In the genomic region with DNA sequence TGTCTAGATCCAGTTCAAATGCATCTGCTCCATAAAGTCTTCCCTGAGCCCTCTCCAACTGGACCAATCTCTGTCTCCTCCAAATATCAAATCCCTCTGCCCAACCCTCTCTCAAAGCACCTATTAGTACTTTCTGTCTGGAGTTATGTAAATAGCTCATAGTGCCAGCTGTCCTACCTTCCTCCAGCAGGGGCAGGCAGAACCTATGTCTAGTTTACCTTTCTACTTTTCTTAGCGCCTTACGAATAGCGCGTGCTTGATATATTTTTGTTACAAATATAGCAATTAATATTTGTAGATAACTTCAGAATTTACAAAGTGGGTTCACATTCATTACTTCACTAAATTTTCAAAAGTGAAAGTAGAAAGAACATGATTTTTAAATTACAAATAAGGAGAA, we compare ENCODE assay signal across 1 cellular context.
TF ChIP-seq lines count a peak whose summit lies in the region.

No MANE protein-coding gene starts in this region.

TF ChIP-seq in GM12878, 131 proteins besides CTCF, POLR2A, EP300 and RAD21 (continued from another document):
- no peak for TF ChIP-seq E2F4 (IDR thresholded peaks at IDR 0.05; ENCODE audit: low read depth, low read length)
- no peak for TF ChIP-seq ZZZ3 (IDR thresholded peaks at IDR 0.05; ENCODE audit: control insufficient read depth, insufficient read length, low read depth)
- no peak for TF ChIP-seq HDAC2 (IDR thresholded peaks at IDR 0.05)
- no peak for TF ChIP-seq ASH2L (IDR thresholded peaks at IDR 0.05; ENCODE audit: borderline replicate concordance, low read depth)
- no peak for TF ChIP-seq SRF (IDR thresholded peaks at IDR 0.05; ENCODE audit: low read depth in 2 of 2, low read length in 2 of 2)
- TF ChIP-seq ZSCAN29 (IDR thresholded peaks at IDR 0.05), result no peak
- TF ChIP-seq, protein P1, sequence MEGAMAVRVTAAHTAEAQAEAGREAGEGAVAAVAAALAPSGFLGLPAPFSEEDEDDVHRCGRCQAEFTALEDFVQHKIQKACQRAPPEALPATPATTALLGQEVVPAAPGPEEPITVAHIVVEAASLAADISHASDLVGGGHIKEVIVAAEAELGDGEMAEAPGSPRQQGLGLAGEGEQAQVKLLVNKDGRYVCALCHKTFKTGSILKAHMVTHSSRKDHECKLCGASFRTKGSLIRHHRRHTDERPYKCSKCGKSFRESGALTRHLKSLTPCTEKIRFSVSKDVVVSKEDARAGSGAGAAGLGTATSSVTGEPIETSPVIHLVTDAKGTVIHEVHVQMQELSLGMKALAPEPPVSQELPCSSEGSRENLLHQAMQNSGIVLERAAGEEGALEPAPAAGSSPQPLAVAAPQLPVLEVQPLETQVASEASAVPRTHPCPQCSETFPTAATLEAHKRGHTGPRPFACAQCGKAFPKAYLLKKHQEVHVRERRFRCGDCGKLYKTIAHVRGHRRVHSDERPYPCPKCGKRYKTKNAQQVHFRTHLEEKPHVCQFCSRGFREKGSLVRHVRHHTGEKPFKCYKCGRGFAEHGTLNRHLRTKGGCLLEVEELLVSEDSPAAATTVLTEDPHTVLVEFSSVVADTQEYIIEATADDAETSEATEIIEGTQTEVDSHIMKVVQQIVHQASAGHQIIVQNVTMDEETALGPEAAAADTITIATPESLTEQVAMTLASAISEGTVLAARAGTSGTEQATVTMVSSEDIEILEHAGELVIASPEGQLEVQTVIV (IDR thresholded peaks at IDR 0.05; ENCODE audit: borderline replicate concordance, partially characterized antibody), result no peak
- TF ChIP-seq, protein P2, sequence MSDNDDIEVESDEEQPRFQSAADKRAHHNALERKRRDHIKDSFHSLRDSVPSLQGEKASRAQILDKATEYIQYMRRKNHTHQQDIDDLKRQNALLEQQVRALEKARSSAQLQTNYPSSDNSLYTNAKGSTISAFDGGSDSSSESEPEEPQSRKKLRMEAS (IDR thresholded peaks at IDR 0.05; ENCODE audit: low read depth, low read length), result no peak
- TF ChIP-seq IRF5 (IDR thresholded peaks at IDR 0.05; ENCODE audit: borderline replicate concordance), result no peak
